In the genomic region with DNA sequence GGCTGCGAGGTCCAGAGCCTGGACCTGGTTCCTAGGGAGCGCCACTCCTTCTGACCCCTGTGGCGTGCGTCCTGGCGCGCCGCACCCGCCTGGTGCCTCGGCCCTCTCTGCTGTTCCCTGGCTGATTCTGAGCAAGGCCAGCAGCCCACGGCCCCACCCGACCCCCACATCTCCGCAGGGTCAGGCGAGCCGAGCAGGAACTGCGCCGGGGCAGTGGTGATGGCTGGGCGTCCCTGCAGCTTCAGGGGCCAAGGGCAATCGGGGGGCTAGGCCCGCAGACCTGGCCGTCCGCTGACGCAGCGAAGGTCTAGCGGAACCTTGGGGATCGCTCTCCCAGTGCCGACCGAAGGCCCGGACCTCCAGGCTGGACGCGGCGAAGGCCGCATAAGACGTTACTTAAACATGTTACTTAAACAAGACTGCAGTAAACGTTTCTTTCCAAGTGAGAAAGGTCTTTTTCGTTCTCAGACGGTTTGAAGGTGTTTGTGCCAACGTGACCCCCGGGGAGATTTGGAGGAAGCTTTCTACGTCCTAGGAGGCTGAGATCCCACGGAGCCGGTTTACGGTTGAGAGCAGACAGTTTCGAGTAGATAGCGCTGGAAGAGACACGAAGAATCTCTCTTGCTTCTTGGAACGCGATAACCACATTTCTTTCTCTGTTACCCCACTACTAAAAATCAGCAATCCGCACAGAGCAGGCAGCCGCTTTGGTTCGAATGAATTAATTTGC, we compare ENCODE assay signal across 25 cellular contexts. TPM values are rescaled to one million over a fixed set of nuclear protein-coding genes. Genes with fewer than 3 reads are reported as not detected.
DNase-seq lines count a peak whose midpoint lies in the region; ATAC-seq and TF ChIP-seq lines count a peak whose summit lies in the region.
"Had no signal": no experiment of that assay in that cellular context is flagged by ENCODE, and none has a peak within 500 bp of the region (broad histone marks: within the 10 kb centered on the region; RNA-seq: fewer than 3 reads in every experiment).

No MANE protein-coding gene starts in this region.

- no peak overlapping the region for H3K27ac Mint-ChIP-seq in stimulated activated naive CD8-positive, alpha-beta T cell treated with anti-CD3 and anti-CD28 coated beads, Interleukin-15, amount 100 ng/mL, for 72 hours
- peak overlapping the region; percentile 48 for H3K27ac Mint-ChIP-seq in endothelial cell (ENCODE audit: unreplicated experiment)
- H3K27ac Mint-ChIP-seq in naive thymus-derived CD4-positive, alpha-beta T cell, result no peak overlapping the region
- H3K27ac Mint-ChIP-seq: activated CD4-positive, alpha-beta T cell treated with anti-CD3 and anti-CD28 coated beads, Interleukin-2, amount 10 ng/mL, durations not matched to agents 7 days and 5 days; mesothelial cell of epicardium had no signal

- peaks cover 67 to 99% (median 94%) of the 10 kb centered on the region in 3 experiments for H3K27me3 ChIP-seq in neuronal stem cell (ENCODE audit: control insufficient read depth in 3 of 3, insufficient read depth in 3 of 3, low read depth in 1 of 3, low read length in 3 of 3)
- H3K27me3 ChIP-seq in naive thymus-derived CD4-positive, alpha-beta T cell (ENCODE audit: control insufficient read depth in 2 of 2, insufficient read depth in 2 of 2, low read length in 2 of 2), result peaks cover 0 to 37% of the 10 kb centered on the region in 2 donors

- DNase-seq in stimulated activated naive CD8-positive, alpha-beta T cell treated with anti-CD3 and anti-CD28 coated beads, Interleukin-15, amount 100 ng/mL, for 72 hours, result no peak
- DNase-seq in stimulated activated naive CD8-positive, alpha-beta T cell treated with anti-CD3 and anti-CD28 coated beads, Interleukin-15, Interleukin-2, amounts not matched to agents 100 U/mL and 50 U/mL, for 24 hours, result no peak
- DNase-seq in endothelial cell (ENCODE audit: low spot score), result no peak
- DNase-seq in neuronal stem cell (ENCODE audit: low spot score), result no peak
- DNase-seq in naive thymus-derived CD4-positive, alpha-beta T cell, result no peak
- DNase-seq in SIG-M5 treated with dmso at 0.1 percent for 504 hours (lab: John Stamatoyannopoulos, UW; ENCODE audit: unreplicated experiment), result no peak
- no peak for DNase-seq in NCI-H526 treated with DMSO at 0.1 percent for 48 hours (lab: John Stamatoyannopoulos, UW)
- DNase-seq: activated CD4-positive, alpha-beta T cell treated with anti-CD3 and anti-CD28 coated beads, Interleukin-2, amount 10 ng/mL, durations not matched to agents 7 days and 5 days; activated CD8-positive, alpha-beta memory T cell treated with anti-CD3 and anti-CD28 coated beads, Interleukin-2, amount 50 U/mL, for 4 hours; dermis blood vessel endothelial cell; Kasumi-1; left cardiac atrium; NCI-H1092; NCI-H2081; NCI-H446 treated with DMSO at 0.1 percent for 48 hours; nucleus accumbens had no signal

- H3K36me3 ChIP-seq in neuronal stem cell (replicated peaks in 1 of 2; ENCODE audit: control insufficient read depth in 2 of 2, insufficient read depth in 2 of 2, low read length in 2 of 2), result no peaks in the 10 kb centered on the region
- no peaks in the 10 kb centered on the region for H3K36me3 ChIP-seq in naive thymus-derived CD4-positive, alpha-beta T cell (ENCODE audit: control insufficient read depth in 2 of 3, insufficient read depth in 3 of 3, low read length in 3 of 3)
- H3K36me3 ChIP-seq: BLaER1 treated with 17β-estradiol and CSF1 and Interleukin-3, amounts not matched to agents 10 nM and 100 nM; cardiac muscle cell; vagina had no signal

- H2BK5ac ChIP-seq in neuronal stem cell (ENCODE audit: low read length), result no peak overlapping the region

- peak overlapping the region; percentile 12 for H2BK15ac ChIP-seq in neuronal stem cell (ENCODE audit: low read length)

- peak overlapping the region; percentile 13 for H2AFZ ChIP-seq in neuronal stem cell (ENCODE audit: low read length)

- no peaks in the 10 kb centered on the region for H3K79me1 ChIP-seq in neuronal stem cell (ENCODE audit: low read depth, low read length)

- peaks cover 99% of the 10 kb centered on the region for H3K27me3 Mint-ChIP-seq in stimulated activated naive CD8-positive, alpha-beta T cell treated with anti-CD3 and anti-CD28 coated beads, Interleukin-15, amount 100 ng/mL, for 72 hours
- peaks cover 13% of the 10 kb centered on the region for H3K27me3 Mint-ChIP-seq in endothelial cell (ENCODE audit: unreplicated experiment)
- peaks cover 83 to 94% (median 85%) of the 10 kb centered on the region in 5 donors for H3K27me3 Mint-ChIP-seq in naive thymus-derived CD4-positive, alpha-beta T cell

- H4K91ac ChIP-seq in neuronal stem cell (ENCODE audit: low read depth, low read length, poor library complexity), result no peak overlapping the region

- peaks cover 8% of the 10 kb centered on the region for H3K36me3 Mint-ChIP-seq in endothelial cell (ENCODE audit: low read depth, unreplicated experiment)
- H3K36me3 Mint-ChIP-seq in naive thymus-derived CD4-positive, alpha-beta T cell, result peaks cover 0 to 6% (median 4%) of the 10 kb centered on the region in 5 donors
- H3K36me3 Mint-ChIP-seq: mesothelial cell of epicardium had no signal

- peaks cover 6 to 10% of the 10 kb centered on the region in 2 donors for H3K9me3 ChIP-seq in neuronal stem cell (replicated peaks in 1 of 2; ENCODE audit: control insufficient read depth in 2 of 2, insufficient read depth in 1 of 2, low read depth in 1 of 2, low read length in 2 of 2)
- H3K9me3 ChIP-seq in naive thymus-derived CD4-positive, alpha-beta T cell (ENCODE audit: control insufficient read depth in 2 of 3, low read length in 3 of 3), result no peaks in the 10 kb centered on the region
- H3K9me3 ChIP-seq: vagina had no signal

- TF ChIP-seq CTCF in endothelial cell (IDR thresholded peaks at IDR 0.05; ENCODE audit: unreplicated experiment), result no peak

- H3K4me1 ChIP-seq in neuronal stem cell (ENCODE audit: control insufficient read depth in 2 of 2, insufficient read depth in 1 of 2, low read depth in 1 of 2, low read length in 2 of 2), result peaks cover 5 to 9% of the 10 kb centered on the region in 2 donors
- no peaks in the 10 kb centered on the region for H3K4me1 ChIP-seq in naive thymus-derived CD4-positive, alpha-beta T cell (ENCODE audit: control insufficient read depth in 2 of 2, insufficient read depth in 2 of 2, low read length in 2 of 2)

- CTCF ChIA-PET in naive thymus-derived CD4-positive, alpha-beta T cell (lab: Charles Lee), result no interaction called here

- intact Hi-C loops in naive thymus-derived CD4-positive, alpha-beta T cell (cut with micrococcal nuclease), result no loop called here

- no peak overlapping the region for H3K14ac ChIP-seq in neuronal stem cell (ENCODE audit: low read length)

- peaks cover 51% of the 10 kb centered on the region for H3K4me1 Mint-ChIP-seq in stimulated activated naive CD8-positive, alpha-beta T cell treated with anti-CD3 and anti-CD28 coated beads, Interleukin-15, amount 100 ng/mL, for 72 hours
- peaks cover 70% of the 10 kb centered on the region for H3K4me1 Mint-ChIP-seq in endothelial cell (ENCODE audit: unreplicated experiment)
- H3K4me1 Mint-ChIP-seq in naive thymus-derived CD4-positive, alpha-beta T cell, result peaks cover 20 to 47% (median 35%) of the 10 kb centered on the region in 7 donors

- H3K4me3 ChIP-seq in neuronal stem cell (ENCODE audit: low read length in 2 of 2), result no peak overlapping the region
- H3K4me3 ChIP-seq in naive thymus-derived CD4-positive, alpha-beta T cell (ENCODE audit: low read length), result no peak overlapping the region
- H3K4me3 ChIP-seq: BLaER1 treated with 17β-estradiol and CSF1 and Interleukin-3, amounts not matched to agents 10 nM and 100 nM; cardiac muscle cell; vagina had no signal

- ATAC-seq in stimulated activated naive CD8-positive, alpha-beta T cell treated with anti-CD3 and anti-CD28 coated beads, Interleukin-15, amount 100 ng/mL, for 72 hours, result peak; percentile 15
- ATAC-seq in stimulated activated naive CD8-positive, alpha-beta T cell treated with anti-CD3 and anti-CD28 coated beads, Interleukin-15, Interleukin-2, amounts not matched to agents 100 U/mL and 50 U/mL, for 24 hours, result no peak
- no peak for ATAC-seq in naive thymus-derived CD4-positive, alpha-beta T cell
- no peak for ATAC-seq in GM21515 (IDR thresholded peaks at IDR 0.05; ENCODE audit: unreplicated experiment)
- ATAC-seq: left cardiac atrium had no signal

- WGBS in neuronal stem cell (ENCODE audit: extremely low coverage in 2 of 2, insufficient read length in 2 of 2, insufficient replicate concordance in 1 of 2), 2 donors, result no CpG with 5 or more reads among the region's 50 CpGs

- H3K4ac ChIP-seq in neuronal stem cell (ENCODE audit: low read length), result no peak overlapping the region

- H3K23ac ChIP-seq in neuronal stem cell (ENCODE audit: low read depth, low read length, poor library complexity), result no peak overlapping the region

- no peak overlapping the region for H4K8ac ChIP-seq in neuronal stem cell (ENCODE audit: low read depth, low read length)

- H3K4me3 Mint-ChIP-seq in stimulated activated naive CD8-positive, alpha-beta T cell treated with anti-CD3 and anti-CD28 coated beads, Interleukin-15, amount 100 ng/mL, for 72 hours, result no peak overlapping the region
- H3K4me3 Mint-ChIP-seq in endothelial cell (ENCODE audit: unreplicated experiment), result peak overlapping the region; percentile 65
- H3K4me3 Mint-ChIP-seq in naive thymus-derived CD4-positive, alpha-beta T cell, result peak overlapping the region in 5 of 10 donors; percentile 13 to 27 (median 16)
- H3K4me3 Mint-ChIP-seq: activated CD4-positive, alpha-beta T cell treated with anti-CD3 and anti-CD28 coated beads, Interleukin-2, amount 10 ng/mL, durations not matched to agents 7 days and 5 days; mesothelial cell of epicardium had no signal

- H2BK120ac ChIP-seq in neuronal stem cell (ENCODE audit: low read depth, low read length), result no peak overlapping the region

- H3K18ac ChIP-seq in neuronal stem cell (ENCODE audit: low read length), result peak overlapping the region; percentile 39

- H3K27ac ChIP-seq in neuronal stem cell (replicated peaks; ENCODE audit: low read length), result no peak overlapping the region
- H3K27ac ChIP-seq in naive thymus-derived CD4-positive, alpha-beta T cell (ENCODE audit: low read depth, low read length), result no peak overlapping the region
- H3K27ac ChIP-seq: BLaER1 treated with 17β-estradiol and CSF1 and Interleukin-3, amounts not matched to agents 10 nM and 100 nM; cardiac muscle cell; vagina had no signal

- H3K9me3 Mint-ChIP-seq in stimulated activated naive CD8-positive, alpha-beta T cell treated with anti-CD3 and anti-CD28 coated beads, Interleukin-15, amount 100 ng/mL, for 72 hours, result no peaks in the 10 kb centered on the region
- H3K9me3 Mint-ChIP-seq in endothelial cell (ENCODE audit: unreplicated experiment), result no peaks in the 10 kb centered on the region
- H3K9me3 Mint-ChIP-seq in naive thymus-derived CD4-positive, alpha-beta T cell, result peaks cover 0 to 7% (median 0%) of the 10 kb centered on the region in 11 donors
- H3K9me3 Mint-ChIP-seq: mesothelial cell of epicardium had no signal

- no peak overlapping the region for H2AK5ac ChIP-seq in neuronal stem cell (ENCODE audit: low read depth, low read length)

- no peak overlapping the region for H2BK12ac ChIP-seq in neuronal stem cell (ENCODE audit: low read length)

- H3K4me2 ChIP-seq in neuronal stem cell (ENCODE audit: insufficient read depth, low read length, poor library complexity, severe bottlenecking), result no peak overlapping the region
- H3K4me2 ChIP-seq: BLaER1 treated with 17β-estradiol and CSF1 and Interleukin-3, amounts not matched to agents 10 nM and 100 nM had no signal

- no peak overlapping the region for H3K9ac ChIP-seq in neuronal stem cell (ENCODE audit: low read depth, low read length, poor library complexity)
- H3K9ac ChIP-seq: BLaER1 treated with 17β-estradiol and CSF1 and Interleukin-3, amounts not matched to agents 10 nM and 100 nM had no signal

- POLR2A ChIA-PET in naive thymus-derived CD4-positive, alpha-beta T cell (lab: Charles Lee), result no interaction called here

RNA-seq across cellular contexts. Expression of gene NKX2-3, which starts 5.1 kb away (rescaled TPM):
- 0.82 TPM for total RNA-seq in endothelial cell (ENCODE audit: unreplicated experiment)
- 0.01 TPM for polyA plus RNA-seq in neuronal stem cell (2013, experiment 1 of 2)
- polyA plus RNA-seq in neuronal stem cell (2013, experiment 2 of 2), result not detected
- total RNA-seq in naive thymus-derived CD4-positive, alpha-beta T cell, result not detected
- not detected for polyA plus RNA-seq in naive thymus-derived CD4-positive, alpha-beta T cell
- total RNA-seq: A673; activated CD4-positive, alpha-beta T cell treated with anti-CD3 and anti-CD28 coated beads, Interleukin-2, amount 10 ng/mL, durations not matched to agents 7 days and 5 days; cardiac muscle cell; dermis blood vessel endothelial cell; epithelial cell of proximal tubule; HT-29; left cardiac atrium; mesothelial cell of epicardium; subcutaneous adipose tissue; vagina had no signal
- polyA plus RNA-seq: cardiac muscle cell had no signal
